ENCODE assay signal across 17 cellular contexts in the genomic region with DNA sequence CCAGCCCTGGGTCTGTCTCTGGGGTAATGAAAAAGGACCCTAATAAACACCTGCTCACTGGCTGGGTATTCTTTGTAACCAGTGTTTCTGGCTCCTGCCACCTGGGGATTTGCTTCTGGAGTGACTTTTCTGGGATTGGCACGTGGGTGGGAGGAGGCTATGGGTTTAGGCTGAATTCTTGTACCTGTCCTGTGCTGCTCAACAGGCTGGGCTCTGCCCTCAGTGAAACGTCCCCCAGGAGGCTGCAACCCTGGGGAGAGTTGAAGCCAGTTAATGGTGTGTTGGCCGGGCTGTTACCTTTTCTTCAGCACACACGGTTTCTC. TPM values are rescaled to one million over a fixed set of nuclear protein-coding genes. Genes with fewer than 3 reads are reported as not detected.
"Had no signal": no experiment of that assay in that cellular context is flagged by ENCODE, and none has a peak within 500 bp of the region (broad histone marks: within the 10 kb centered on the region; RNA-seq: fewer than 3 reads in every experiment).

No MANE protein-coding gene starts in this region.

- H3K9me3 ChIP-seq: adrenal gland, gastroesophageal sphincter, ovary, sigmoid colon, spleen had no signal

- H3K36me3 Mint-ChIP-seq: activated naive CD4-positive, alpha-beta T cell treated with anti-CD3 and anti-CD28 coated beads, Interleukin-2, amount 50 U/mL, for 24 hours had no signal

- ATAC-seq: gastroesophageal sphincter, left colon had no signal

- H2AFZ ChIP-seq: neural progenitor cell had no signal

- H3K27ac Mint-ChIP-seq: activated CD4-positive, alpha-beta memory T cell treated with anti-CD3 and anti-CD28 coated beads, Interleukin-2, amount 10 ng/mL, durations not matched to agents 7 days and 5 days; activated naive CD4-positive, alpha-beta T cell treated with anti-CD3 and anti-CD28 coated beads, Interleukin-2, amount 50 U/mL, for 24 hours; activated T-cell treated with anti-CD3 and anti-CD28 coated beads, Interleukin-2, amount 50 U/mL, for 24 hours; neural progenitor cell had no signal

- H3K4me3 Mint-ChIP-seq: activated CD4-positive, alpha-beta memory T cell treated with anti-CD3 and anti-CD28 coated beads, Interleukin-2, amount 10 ng/mL, durations not matched to agents 7 days and 5 days; activated naive CD4-positive, alpha-beta T cell treated with anti-CD3 and anti-CD28 coated beads, Interleukin-2, amount 50 U/mL, for 24 hours; activated T-cell treated with anti-CD3 and anti-CD28 coated beads, Interleukin-2, amount 50 U/mL, for 24 hours had no signal

- H3K27ac ChIP-seq: gastroesophageal sphincter, neural progenitor cell, ovary, sigmoid colon had no signal

- H3K27me3 ChIP-seq: ovary had no signal

- DNase-seq: activated CD4-positive, alpha-beta memory T cell treated with anti-CD3 and anti-CD28 coated beads, Interleukin-2, amount 10 ng/mL, durations not matched to agents 7 days and 5 days; activated T-cell treated with anti-CD3 and anti-CD28 coated beads, Interleukin-2, amount 50 U/mL, for 24 hours; left colon; midbrain; ovary; sigmoid colon; T1000 had no signal

- H3K4me2 ChIP-seq: neural progenitor cell had no signal

- H3K36me3 ChIP-seq: adrenal gland, gastroesophageal sphincter, neural progenitor cell, ovary, sigmoid colon had no signal

- H3K9me3 Mint-ChIP-seq: activated naive CD4-positive, alpha-beta T cell treated with anti-CD3 and anti-CD28 coated beads, Interleukin-2, amount 50 U/mL, for 24 hours had no signal

- H3K4me3 ChIP-seq: adrenal gland, gastroesophageal sphincter, lung, neural progenitor cell, ovary, sigmoid colon, spleen had no signal

RNA-seq across cellular contexts. Expression of gene NPBWR2, which starts 6.8 kb away (rescaled TPM):
- total RNA-seq: activated CD4-positive, alpha-beta memory T cell treated with anti-CD3 and anti-CD28 coated beads, Interleukin-2, amount 10 ng/mL, durations not matched to agents 7 days and 5 days; cardiac septum; gastroesophageal sphincter; left colon; lung; myocyte; ovary; pulmonary artery endothelial cell; sigmoid colon; ureter had no signal

RNA-seq across cellular contexts. Expression of gene LKAAEAR1, which starts 16.3 kb away (rescaled TPM):
- total RNA-seq: cardiac septum, left colon, pulmonary artery endothelial cell, ureter had no signal
